In genomic region chr20:6683346-6683977, GRCh38 we compare ENCODE assay signal across 26 cellular contexts.
"Had no signal": no experiment of that assay in that cellular context is flagged by ENCODE, and none has a peak within 500 bp of the region (broad histone marks: within the 10 kb centered on the region; RNA-seq: fewer than 3 reads in every experiment).

No MANE protein-coding gene starts in this region.

- ATAC-seq: activated CD8-positive, alpha-beta T cell treated with anti-CD3 and anti-CD28 coated beads for 36 hours; activated T-cell treated with anti-CD3 and anti-CD28 coated beads, Interleukin-2, amount 50 U/mL, for 4 hours; activated T-helper 17 cell treated with anti-CD3 and anti-CD28 coated beads, Interleukin-2, amount 50 U/mL, for 72 hours; effector memory CD8-positive, alpha-beta T cell; WTC11 had no signal

- H3K9me3 ChIP-seq: esophagus squamous epithelium had no signal

- DNase-seq: activated CD4-positive, alpha-beta T cell treated with anti-CD3 and anti-CD28 coated beads for 1 hour; activated CD4-positive, alpha-beta T cell treated with anti-CD3 and anti-CD28 coated beads for 4 hours; activated CD4-positive, alpha-beta T cell treated with anti-CD3 and anti-CD28 coated beads, Interleukin-2, amount 10 ng/mL, durations not matched to agents 7 days and 5 days; activated CD4-positive, alpha-beta T cell treated with anti-CD3 and anti-CD28 coated beads, Interleukin-2, amount 50 U/mL, for 48 hours; activated CD8-positive, alpha-beta memory T cell treated with anti-CD3 and anti-CD28 coated beads for 24 hours; activated CD8-positive, alpha-beta T cell treated with anti-CD3 and anti-CD28 coated beads for 36 hours; activated effector memory CD4-positive, alpha-beta T cell treated with Interleukin-2 at 50 U/mL for 16 hours; activated gamma-delta T cell treated with Interleukin-2 at 50 U/mL for 16 hours; activated naive CD4-positive, alpha-beta T cell treated with anti-CD3 and anti-CD28 coated beads, Interleukin-2, amount 50 U/mL, for 16 hours; activated naive CD4-positive, alpha-beta T cell treated with Interleukin-2 at 50 U/mL for 16 hours; activated T-cell treated with anti-CD3 and anti-CD28 coated beads, Interleukin-2, amount 50 U/mL, for 4 hours; amniotic stem cell; anterior cingulate cortex; brain microvascular endothelial cell; caudate nucleus; cortex of kidney; effector CD4-positive, alpha-beta T cell; effector memory CD8-positive, alpha-beta T cell; erythroblast; esophagus squamous epithelium; head of caudate nucleus; T-helper 2 cell had no signal

- H3K4me1 Mint-ChIP-seq: activated CD4-positive, alpha-beta T cell treated with anti-CD3 and anti-CD28 coated beads, Interleukin-2, amount 10 ng/mL, durations not matched to agents 7 days and 5 days; activated T-helper 17 cell treated with anti-CD3 and anti-CD28 coated beads, Interleukin-2, amount 50 U/mL, for 72 hours had no signal

- H3K4me3 Mint-ChIP-seq: activated CD4-positive, alpha-beta T cell treated with anti-CD3 and anti-CD28 coated beads, Interleukin-2, amount 10 ng/mL, durations not matched to agents 7 days and 5 days; activated CD8-positive, alpha-beta T cell treated with anti-CD3 and anti-CD28 coated beads for 36 hours; activated naive CD8-positive, alpha-beta T cell; activated T-cell treated with anti-CD3 and anti-CD28 coated beads, Interleukin-2, amount 50 U/mL, for 4 hours; activated T-helper 17 cell treated with anti-CD3 and anti-CD28 coated beads, Interleukin-2, amount 50 U/mL, for 72 hours; effector memory CD8-positive, alpha-beta T cell; WTC11 had no signal

- H3K4me3 ChIP-seq: esophagus squamous epithelium had no signal

- H3K27ac Mint-ChIP-seq: activated CD4-positive, alpha-beta T cell treated with anti-CD3 and anti-CD28 coated beads, Interleukin-2, amount 10 ng/mL, durations not matched to agents 7 days and 5 days; activated CD8-positive, alpha-beta T cell treated with anti-CD3 and anti-CD28 coated beads for 36 hours; activated naive CD8-positive, alpha-beta T cell; activated T-helper 17 cell treated with anti-CD3 and anti-CD28 coated beads, Interleukin-2, amount 50 U/mL, for 72 hours; effector memory CD8-positive, alpha-beta T cell; WTC11 had no signal

- H3K36me3 Mint-ChIP-seq: activated naive CD8-positive, alpha-beta T cell; WTC11 had no signal

- H3K36me3 ChIP-seq: brain microvascular endothelial cell, esophagus squamous epithelium had no signal

- H3K27ac ChIP-seq: brain microvascular endothelial cell, esophagus squamous epithelium, VCaP had no signal

- H3K27me3 ChIP-seq: brain microvascular endothelial cell, esophagus squamous epithelium had no signal

- H3K9me3 Mint-ChIP-seq: WTC11 had no signal

- H3K27me3 Mint-ChIP-seq: activated CD4-positive, alpha-beta T cell treated with anti-CD3 and anti-CD28 coated beads, Interleukin-2, amount 10 ng/mL, durations not matched to agents 7 days and 5 days; activated CD8-positive, alpha-beta T cell treated with anti-CD3 and anti-CD28 coated beads for 36 hours; activated naive CD8-positive, alpha-beta T cell; activated T-helper 17 cell treated with anti-CD3 and anti-CD28 coated beads, Interleukin-2, amount 50 U/mL, for 72 hours; effector memory CD8-positive, alpha-beta T cell had no signal

- H3K4me1 ChIP-seq: esophagus squamous epithelium had no signal
